10 cellular contexts compared by ENCODE assay signal in the genomic region with DNA sequence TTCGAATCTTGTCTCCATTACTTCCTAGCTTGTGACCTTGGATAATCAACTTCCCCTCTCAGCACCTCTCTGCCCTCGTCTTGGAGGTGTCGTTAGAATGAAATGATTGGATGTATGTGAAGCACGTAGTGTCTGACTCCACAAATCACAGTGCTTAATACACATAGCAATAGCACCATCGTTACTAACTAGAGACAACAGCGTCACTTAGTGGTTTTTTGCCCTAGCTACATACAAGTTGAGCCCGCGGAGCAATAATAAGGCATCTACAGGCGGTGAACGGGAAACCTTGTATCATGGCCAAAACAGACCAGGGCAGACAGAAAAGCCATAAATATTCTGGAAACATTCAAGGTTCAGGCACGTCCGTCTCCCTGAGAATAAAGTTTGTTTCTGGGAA.
DNase-seq lines count a peak whose midpoint lies in the region; ATAC-seq and TF ChIP-seq lines count a peak whose summit lies in the region.
"Had no signal": no experiment of that assay in that cellular context is flagged by ENCODE, and none has a peak within 500 bp of the region (broad histone marks: within the 10 kb centered on the region; RNA-seq: fewer than 3 reads in every experiment).

No MANE protein-coding gene starts in this region.

- no peaks in the 10 kb centered on the region for H4K20me1 ChIP-seq in PC-3 (ENCODE audit: low read length)

- no peak overlapping the region for H2AFZ ChIP-seq in PC-3 (ENCODE audit: low read length)

- no peaks in the 10 kb centered on the region for H3K4me1 Mint-ChIP-seq in stimulated activated naive CD8-positive, alpha-beta T cell treated with anti-CD3 and anti-CD28 coated beads, Interleukin-15, amount 100 ng/mL, for 72 hours
- no peaks in the 10 kb centered on the region for H3K4me1 Mint-ChIP-seq in activated T-helper 1 cell treated with anti-CD3 and anti-CD28 coated beads, Interleukin-12 subunit alpha, Interleukin-12 subunit beta, Interleukin-2, Interleukin-4 antibody, amounts not matched to agents 30 ng/mL and 10 ng/mL and 1 ng/mL, durations not matched to agents 14 hours and 24 hours and 36 hours (ENCODE audit: low read depth)

- H3K36me3 Mint-ChIP-seq in activated T-helper 1 cell treated with anti-CD3 and anti-CD28 coated beads, Interleukin-12 subunit alpha, Interleukin-12 subunit beta, Interleukin-2, Interleukin-4 antibody, amounts not matched to agents 30 ng/mL and 10 ng/mL and 1 ng/mL, durations not matched to agents 14 hours and 24 hours and 36 hours (ENCODE audit: low read depth): no peaks in the 10 kb centered on the region

- CTCF ChIA-PET in PC-3 (lab: Charles Lee): no interaction called here

- no peaks in the 10 kb centered on the region for H3K36me3 ChIP-seq in PC-3 (ENCODE audit: low read depth, low read length)

- no peaks in the 10 kb centered on the region for H3K9me2 ChIP-seq in PC-3 (replicated peaks; ENCODE audit: low read length)

- H3K4me3 ChIP-seq in PC-3 (ENCODE audit: low read length): no peak overlapping the region
- no peak overlapping the region for H3K4me3 ChIP-seq in fibroblast of pulmonary artery (replicated peaks; ENCODE audit: low read depth, low read length)

- no peaks in the 10 kb centered on the region for H3F3A ChIP-seq in PC-3 (ENCODE audit: low read length, unreplicated experiment)

- TF ChIP-seq CTCF in PC-3 (conservative IDR thresholded peaks at IDR 0.05; ENCODE audit: low read depth, low read length) (peak; percentile 84), fibroblast of pulmonary artery (IDR thresholded peaks at IDR 0.05; ENCODE audit: low read length, missing control alignments) (peak; percentile 26)

- H3K9me3 Mint-ChIP-seq in stimulated activated naive CD8-positive, alpha-beta T cell treated with anti-CD3 and anti-CD28 coated beads, Interleukin-15, amount 100 ng/mL, for 72 hours: no peaks in the 10 kb centered on the region
- H3K9me3 Mint-ChIP-seq in activated T-helper 1 cell treated with anti-CD3 and anti-CD28 coated beads, Interleukin-12 subunit alpha, Interleukin-12 subunit beta, Interleukin-2, Interleukin-4 antibody, amounts not matched to agents 30 ng/mL and 10 ng/mL and 1 ng/mL, durations not matched to agents 14 hours and 24 hours and 36 hours: no peaks in the 10 kb centered on the region

- no peak overlapping the region for H3K4me2 ChIP-seq in PC-3 (ENCODE audit: low read length)

- no TSS peak for BruUV-seq in PC-3 (replicated peaks; lab: Mats Ljungman, UMichigan)

- DNase-seq in stimulated activated naive CD8-positive, alpha-beta T cell treated with anti-CD3 and anti-CD28 coated beads, Interleukin-15, amount 100 ng/mL, for 72 hours: no peak
- DNase-seq in stimulated activated naive CD8-positive, alpha-beta T cell treated with anti-CD3 and anti-CD28 coated beads, Interleukin-15, Interleukin-2, amounts not matched to agents 100 U/mL and 50 U/mL, for 24 hours: no peak
- DNase-seq in PC-3 (peak; percentile 75), fibroblast of pulmonary artery (ENCODE audit: low read depth) (peak; percentile 22), ecto neural progenitor cell (ENCODE audit: low spot score) (no peak)
- no peak for DNase-seq in activated T-helper 1 cell treated with anti-CD3 and anti-CD28 coated beads, Interleukin-12 subunit alpha, Interleukin-12 subunit beta, Interleukin-2, Interleukin-4 antibody, amounts not matched to agents 30 ng/mL and 10 ng/mL and 1 ng/mL, durations not matched to agents 14 hours and 24 hours and 36 hours (ENCODE audit: low spot score)
- DNase-seq: effector memory CD4-positive, alpha-beta T cell; NCI-H2081 treated with DMSO at 0.1 percent for 48 hours had no signal

- no peaks in the 10 kb centered on the region for H3K4me1 ChIP-seq in PC-3 (ENCODE audit: insufficient read depth, low read length)

- H3K27me3 ChIP-seq in PC-3 (ENCODE audit: low read length): peaks cover 66% of the 10 kb centered on the region

- POLR2A ChIA-PET in PC-3 (lab: Charles Lee; ENCODE audit: unreplicated experiment): interaction anchor here (0.6 kb wide), 1 partner anchor 253 kb away, joined by 5 read pairs; no protein-coding TSS in a partner anchor

- no peak overlapping the region for H3K4me3 Mint-ChIP-seq in stimulated activated naive CD8-positive, alpha-beta T cell treated with anti-CD3 and anti-CD28 coated beads, Interleukin-15, amount 100 ng/mL, for 72 hours
- H3K4me3 Mint-ChIP-seq in activated T-helper 1 cell treated with anti-CD3 and anti-CD28 coated beads, Interleukin-12 subunit alpha, Interleukin-12 subunit beta, Interleukin-2, Interleukin-4 antibody, amounts not matched to agents 30 ng/mL and 10 ng/mL and 1 ng/mL, durations not matched to agents 14 hours and 24 hours and 36 hours: no peak overlapping the region

- H3K9me3 ChIP-seq in PC-3 (ENCODE audit: low read length): no peaks in the 10 kb centered on the region

- intact Hi-C loops in PC-3 (cut with micrococcal nuclease): loop anchor here (1.0 kb wide), 1 partner anchor 253 kb away; no protein-coding TSS in a partner anchor
- intact Hi-C loops in activated T-helper 1 cell treated with anti-CD3 and anti-CD28 coated beads, Interleukin-12 subunit alpha, Interleukin-12 subunit beta, Interleukin-2, Interleukin-4 antibody, amounts not matched to agents 30 ng/mL and 10 ng/mL and 1 ng/mL, durations not matched to agents 14 hours and 24 hours and 36 hours (cut with micrococcal nuclease): no loop called here

- H3K27ac Mint-ChIP-seq in stimulated activated naive CD8-positive, alpha-beta T cell treated with anti-CD3 and anti-CD28 coated beads, Interleukin-15, amount 100 ng/mL, for 72 hours: no peak overlapping the region
- no peak overlapping the region for H3K27ac Mint-ChIP-seq in activated T-helper 1 cell treated with anti-CD3 and anti-CD28 coated beads, Interleukin-12 subunit alpha, Interleukin-12 subunit beta, Interleukin-2, Interleukin-4 antibody, amounts not matched to agents 30 ng/mL and 10 ng/mL and 1 ng/mL, durations not matched to agents 14 hours and 24 hours and 36 hours

- no peaks in the 10 kb centered on the region for H3K79me2 ChIP-seq in PC-3 (ENCODE audit: low read length)

- ATAC-seq in stimulated activated naive CD8-positive, alpha-beta T cell treated with anti-CD3 and anti-CD28 coated beads, Interleukin-15, amount 100 ng/mL, for 72 hours: peak; percentile 52
- no peak for ATAC-seq in stimulated activated naive CD8-positive, alpha-beta T cell treated with anti-CD3 and anti-CD28 coated beads, Interleukin-15, Interleukin-2, amounts not matched to agents 100 U/mL and 50 U/mL, for 24 hours
- ATAC-seq in PC-3 (peak; percentile 97), GM18511 (IDR thresholded peaks at IDR 0.05; ENCODE audit: unreplicated experiment) (no peak), HG02588 (IDR thresholded peaks at IDR 0.05; ENCODE audit: unreplicated experiment) (no peak)

- peaks cover 38% of the 10 kb centered on the region for H3K27me3 Mint-ChIP-seq in stimulated activated naive CD8-positive, alpha-beta T cell treated with anti-CD3 and anti-CD28 coated beads, Interleukin-15, amount 100 ng/mL, for 72 hours
- peaks cover 4% of the 10 kb centered on the region for H3K27me3 Mint-ChIP-seq in activated T-helper 1 cell treated with anti-CD3 and anti-CD28 coated beads, Interleukin-12 subunit alpha, Interleukin-12 subunit beta, Interleukin-2, Interleukin-4 antibody, amounts not matched to agents 30 ng/mL and 10 ng/mL and 1 ng/mL, durations not matched to agents 14 hours and 24 hours and 36 hours (ENCODE audit: insufficient read depth)

- H3K9ac ChIP-seq in PC-3 (ENCODE audit: low read length): no peak overlapping the region

- H3K27ac ChIP-seq in PC-3 (ENCODE audit: low read length): no peak overlapping the region

Comparison
In these comparisons a context has a peak if more than half of its experiments do, and no peak if none do; other contexts are left out.
1. ATAC-seq: peak in stimulated activated naive CD8-positive, alpha-beta T cell treated with anti-CD3 and anti-CD28 coated beads, Interleukin-15, amount 100 ng/mL, for 72 hours (single experiment) and PC-3 (single experiment); none in stimulated activated naive CD8-positive, alpha-beta T cell treated with anti-CD3 and anti-CD28 coated beads, Interleukin-15, Interleukin-2, amounts not matched to agents 100 U/mL and 50 U/mL, for 24 hours (single experiment), GM18511 (single experiment) and HG02588 (single experiment).
2. DNase-seq: peak in PC-3 (single experiment) and fibroblast of pulmonary artery (single experiment); none in stimulated activated naive CD8-positive, alpha-beta T cell treated with anti-CD3 and anti-CD28 coated beads, Interleukin-15, amount 100 ng/mL, for 72 hours (0 of 2), stimulated activated naive CD8-positive, alpha-beta T cell treated with anti-CD3 and anti-CD28 coated beads, Interleukin-15, Interleukin-2, amounts not matched to agents 100 U/mL and 50 U/mL, for 24 hours (single experiment), ecto neural progenitor cell (single experiment) and activated T-helper 1 cell treated with anti-CD3 and anti-CD28 coated beads, Interleukin-12 subunit alpha, Interleukin-12 subunit beta, Interleukin-2, Interleukin-4 antibody, amounts not matched to agents 30 ng/mL and 10 ng/mL and 1 ng/mL, durations not matched to agents 14 hours and 24 hours and 36 hours (single experiment).